7 cellular contexts compared by ENCODE assay signal in the genomic region with DNA sequence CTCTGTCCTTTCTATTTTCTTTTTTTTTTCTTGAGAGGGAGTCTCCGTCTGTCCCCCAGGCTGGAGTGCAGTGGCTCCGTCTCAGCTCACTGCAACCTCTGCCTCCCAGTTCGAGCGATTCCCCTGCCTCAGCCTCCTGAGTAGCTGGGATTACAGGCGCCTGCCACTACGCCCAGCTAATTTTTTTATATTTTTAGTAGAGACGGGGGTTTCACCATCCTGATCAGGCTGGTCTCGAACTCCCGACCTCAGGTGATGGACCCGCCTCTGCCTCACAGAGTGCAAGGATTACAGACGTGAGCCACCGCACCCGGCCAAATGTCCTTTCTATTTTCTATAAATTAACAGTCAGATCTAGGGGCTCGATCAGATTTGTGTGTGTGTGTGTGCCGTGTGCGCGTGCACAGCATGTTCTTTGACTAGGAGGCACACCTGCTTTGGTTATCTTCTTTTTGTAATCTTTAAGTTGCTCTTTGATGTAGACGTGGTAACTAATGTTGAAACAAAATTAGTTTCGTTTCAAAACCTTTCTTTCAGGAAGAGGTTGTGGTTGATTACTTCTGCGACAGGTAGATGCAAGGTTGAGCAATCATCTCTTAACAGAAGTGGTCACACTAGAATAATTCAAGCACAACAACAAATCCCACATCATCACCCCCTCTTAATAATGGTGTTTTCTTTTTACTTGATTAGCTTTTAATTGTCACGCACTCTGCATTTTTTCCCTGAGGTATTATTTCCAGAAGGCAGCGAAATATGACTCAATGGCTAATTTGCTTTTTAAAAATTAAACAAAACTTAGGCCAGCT. TPM values are rescaled to one million over a fixed set of nuclear protein-coding genes. Genes with fewer than 3 reads are reported as not detected.
A peak's percentile ranks its signal among the peaks of the same experiment; 100 is the strongest.
DNase-seq lines count a peak whose midpoint lies in the region; ATAC-seq and TF ChIP-seq lines count a peak whose summit lies in the region.

No MANE protein-coding gene starts in this region.

- ATAC-seq in GM18858 (IDR thresholded peaks at IDR 0.05; ENCODE audit: unreplicated experiment) (peak; percentile 52), HG02759 (IDR thresholded peaks at IDR 0.05; ENCODE audit: unreplicated experiment) (peak; percentile 39), psoas muscle (no peak)

- H3K4me3 ChIP-seq in fibroblast of pulmonary artery (replicated peaks; ENCODE audit: low read depth, low read length), result peak overlapping the region; percentile 80
- H3K4me3 ChIP-seq in psoas muscle, result peak overlapping the region; percentile 80

- H3K9me3 ChIP-seq in psoas muscle, result no peaks in the 10 kb centered on the region

- H3K4me1 ChIP-seq in psoas muscle, result peaks cover 8% of the 10 kb centered on the region

- intact Hi-C loops in psoas muscle (cut with DNase I), result no loop called here

- no peaks in the 10 kb centered on the region for H3K36me3 ChIP-seq in psoas muscle (ENCODE audit: insufficient read depth in 1 of 2, low read depth in 1 of 2)

- TF ChIP-seq CTCF in fibroblast of pulmonary artery (IDR thresholded peaks at IDR 0.05; ENCODE audit: low read length, missing control alignments) (no peak), psoas muscle (IDR thresholded peaks at IDR 0.05) (no peak)

- WGBS in psoas muscle, 3 donors, result 69 to 79% (median 72%) methylated on average over 22 of the region's 22 CpGs

- no peaks in the 10 kb centered on the region for H3K27me3 ChIP-seq in psoas muscle (ENCODE audit: insufficient read depth in 3 of 3, low read length in 2 of 3)

- DNase-seq in NCI-H2171 treated with DMSO at 0.1 percent for 48 hours (lab: John Stamatoyannopoulos, UW) (peak; percentile 80), fibroblast of pulmonary artery (ENCODE audit: low read depth) (no peak), psoas muscle (no peak), NCI-H524 (lab: John Stamatoyannopoulos, UW) (no peak)
- peak; percentile 55 for DNase-seq in activated T-cell treated with anti-CD3 and anti-CD28 coated beads, Interleukin-2, amount 50 U/mL, for 1 hour

- H3K27ac ChIP-seq in psoas muscle, result peak overlapping the region; percentile 97

RNA-seq across cellular contexts. Expression of gene DEGS1, which starts 0.8 kb away (rescaled TPM):
- 10 to 100 TPM; 18.5 to 26.7 (median 20.6) TPM for total RNA-seq in psoas muscle
- 10 to 100 TPM; 16.1 to 23.7 (median 18.5) TPM for polyA plus RNA-seq in psoas muscle

Comparison
In these comparisons a context has a peak if more than half of its experiments do, and no peak if none do; other contexts are left out.
1. ATAC-seq: peak in GM18858 (single experiment) and HG02759 (single experiment); none in psoas muscle (0 of 4).
2. DNase-seq: peak in NCI-H2171 treated with DMSO at 0.1 percent for 48 hours (single experiment) and activated T-cell treated with anti-CD3 and anti-CD28 coated beads, Interleukin-2, amount 50 U/mL, for 1 hour (single experiment); none in fibroblast of pulmonary artery (single experiment), psoas muscle (0 of 2) and NCI-H524 (0 of 2).